Comparison of ENCODE assay signal across 9 cellular contexts in the genomic region with DNA sequence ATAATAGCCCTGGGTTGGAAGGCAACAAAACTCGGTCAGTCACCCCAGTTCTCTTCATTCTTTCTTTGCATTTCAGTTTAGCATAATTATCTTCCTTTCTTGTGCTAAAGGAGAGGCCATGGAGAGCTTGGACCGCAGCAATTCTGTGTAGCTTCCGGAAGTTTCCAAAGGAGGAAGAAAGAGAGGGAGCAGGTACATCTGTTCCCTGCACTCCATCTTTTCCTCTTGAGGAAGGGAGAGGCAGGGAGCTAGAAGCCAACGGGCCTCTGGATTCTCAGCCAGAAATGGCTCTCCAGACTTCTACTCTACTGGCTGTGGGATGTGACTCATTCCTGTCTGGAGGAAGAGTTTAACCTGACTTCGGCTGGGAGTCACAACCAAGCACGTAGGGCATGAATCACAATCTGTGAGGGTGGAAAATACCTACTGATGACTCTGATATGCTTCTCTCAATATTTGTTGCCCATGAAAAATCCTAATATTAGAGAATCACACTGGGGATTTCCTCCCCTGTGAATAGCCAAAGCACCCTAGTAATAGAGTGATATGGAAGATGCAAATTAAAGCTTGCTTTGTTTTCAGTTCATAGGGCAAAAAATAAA. TPM values are rescaled to one million over a fixed set of nuclear protein-coding genes. Genes with fewer than 3 reads are reported as not detected.
DNase-seq lines count a peak whose midpoint lies in the region; ATAC-seq, FAIRE-seq and TF ChIP-seq lines count a peak whose summit lies in the region.
"Had no signal": no experiment of that assay in that cellular context is flagged by ENCODE, and none has a peak within 500 bp of the region (broad histone marks: within the 10 kb centered on the region; RNA-seq: fewer than 3 reads in every experiment).

No MANE protein-coding gene starts in this region.

- 4% methylated on average over 6 of the region's 6 CpGs for WGBS in A549 (ENCODE audit: missing lambda C conversion rate)

- H3K4me1 ChIP-seq in A549 = peaks cover 50% of the 10 kb centered on the region

- ATAC-seq in A549 = peak; percentile 88 to 92
- ATAC-seq in HG03175 (IDR thresholded peaks at IDR 0.05; ENCODE audit: unreplicated experiment) = no peak

- H3K9me3 ChIP-seq in A549 = no peaks in the 10 kb centered on the region

- 0 out of 3 replicates have a peak overlapping the region, but pooled peaks have one; percentile 4 for H3K4me3 ChIP-seq in A549

- no peak for TF ChIP-seq POLR2A in A549 (IDR thresholded peaks at IDR 0.05; ENCODE audit: low read length)

- POLR2A ChIA-PET in A549 (lab: Yijun Ruan, JAX) = interaction anchor here (0.8 to 4.3 kb wide), 4 partner anchors 17 to 495 kb away, joined by 3 to 40 read pairs (median 5); a partner anchor contains a TSS

- H3K4me2 ChIP-seq in A549 = peak overlapping the region; percentile 82

- CTCF ChIA-PET in A549 (lab: Yijun Ruan, JAX) = interaction anchor here (1.0 to 4.9 kb wide), 6 partner anchors 11 to 493 kb away, joined by 3 to 31 read pairs (median 5); a partner anchor contains a TSS

- peak overlapping the region; percentile 84 to 85 for H3K27ac ChIP-seq in A549

- TF ChIP-seq CTCF in A549 (IDR thresholded peaks at IDR 0.05) = no peak

- DNase-seq in A549 (ENCODE audit: low read depth in 1 of 2, low spot score in 1 of 2) (peak; percentile 92 to 94), GM19239 (ENCODE audit: insufficient read length, low spot score) (no peak), HT1080 (ENCODE audit: low read depth) (peak; percentile 97), astrocyte of the hippocampus (ENCODE audit: low read depth, low spot score) (peak; percentile 96), islet precursor cell (peak; percentile 98)
- peak; percentile 2 for DNase-seq in stimulated activated CD8-positive, alpha-beta memory T cell treated with anti-CD3 and anti-CD28 coated beads, Interleukin-4, amount 100 ng/mL, for 24 hours (ENCODE audit: low read depth)
- no peak for DNase-seq in central memory CD4-positive, alpha-beta T cell

- peak; percentile 20 to 22; a peak in 2 of 5 replicates for TF ChIP-seq RAD21 in A549 (conservative IDR thresholded peaks at IDR 0.05 in 1 of 2, IDR thresholded peaks at IDR 0.05 in 1 of 2)

- peak in 1 of 2 experiments; percentile 39; a peak in 1 of 5 replicates for TF ChIP-seq EP300 in A549 (IDR thresholded peaks at IDR 0.05)

- peak; percentile 99 for FAIRE-seq in A549 (lab: Jason Lieb, UNC)
- peak; percentile 14 for FAIRE-seq in GM19239 (lab: Jason Lieb, UNC)
- FAIRE-seq: endometrium had no signal

TF ChIP-seq in A549, 52 proteins besides CTCF, POLR2A, EP300 and RAD21:
- TF ChIP-seq CBX2 (IDR thresholded peaks at IDR 0.05; ENCODE audit: borderline replicate concordance, low read depth) (no peak), EHMT2 (IDR thresholded peaks at IDR 0.05; ENCODE audit: low read depth) (no peak), FOSL2 (IDR thresholded peaks at IDR 0.05) (peak; percentile 94), FOSL2 (CRISPR knock-in tag; IDR thresholded peaks at IDR 0.05) (peak; percentile 98), KDM5A (IDR thresholded peaks at IDR 0.05) (no peak), CEBPB (IDR thresholded peaks at IDR 0.05) (0 out of 4 replicates have a peak, but pooled peaks of 1 of the 2 experiments have one; percentile 2), NR3C1 (IDR thresholded peaks at IDR 0.05) (no peak), ESRRA (IDR thresholded peaks at IDR 0.05; ENCODE audit: borderline replicate concordance, low read length) (no peak), CBX8 (IDR thresholded peaks at IDR 0.05) (no peak), HOXA7 (CRISPR knock-in tag; IDR thresholded peaks at IDR 0.05) (no peak), JUNB (IDR thresholded peaks at IDR 0.05) (peak; percentile 88), HOXB13 (CRISPR knock-in tag; IDR thresholded peaks at IDR 0.05; ENCODE audit: low read depth) (no peak), GATA3 (IDR thresholded peaks at IDR 0.05; ENCODE audit: borderline replicate concordance) (peak; percentile 91), JUN (IDR thresholded peaks at IDR 0.05) (peak; percentile 55 to 67; a peak in 1 of 5 replicates), PHF8 (IDR thresholded peaks at IDR 0.05; ENCODE audit: borderline replicate concordance, low read depth) (no peak), MAFK (IDR thresholded peaks at IDR 0.05; ENCODE audit: partially characterized antibody) (no peak), SMC3 (IDR thresholded peaks at IDR 0.05) (no peak), NFE2L2 (conservative IDR thresholded peaks at IDR 0.05; ENCODE audit: low read length) (no peak), RNF2 (IDR thresholded peaks at IDR 0.05; ENCODE audit: borderline replicate concordance, low read depth) (no peak), MYC (IDR thresholded peaks at IDR 0.05; ENCODE audit: borderline replicate concordance, low read length) (no peak), EHF (CRISPR knock-in tag; IDR thresholded peaks at IDR 0.05) (0 out of 2 replicates have a peak, but pooled peaks have one; percentile 24), FOSB (CRISPR knock-in tag; IDR thresholded peaks at IDR 0.05) (no peak), HEYL (CRISPR knock-in tag; IDR thresholded peaks at IDR 0.05) (no peak)
- TF ChIP-seq, protein P1, sequence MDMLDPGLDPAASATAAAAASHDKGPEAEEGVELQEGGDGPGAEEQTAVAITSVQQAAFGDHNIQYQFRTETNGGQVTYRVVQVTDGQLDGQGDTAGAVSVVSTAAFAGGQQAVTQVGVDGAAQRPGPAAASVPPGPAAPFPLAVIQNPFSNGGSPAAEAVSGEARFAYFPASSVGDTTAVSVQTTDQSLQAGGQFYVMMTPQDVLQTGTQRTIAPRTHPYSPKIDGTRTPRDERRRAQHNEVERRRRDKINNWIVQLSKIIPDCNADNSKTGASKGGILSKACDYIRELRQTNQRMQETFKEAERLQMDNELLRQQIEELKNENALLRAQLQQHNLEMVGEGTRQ (IDR thresholded peaks at IDR 0.05) = no peak
- TF ChIP-seq, protein P2, sequence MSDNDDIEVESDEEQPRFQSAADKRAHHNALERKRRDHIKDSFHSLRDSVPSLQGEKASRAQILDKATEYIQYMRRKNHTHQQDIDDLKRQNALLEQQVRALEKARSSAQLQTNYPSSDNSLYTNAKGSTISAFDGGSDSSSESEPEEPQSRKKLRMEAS (IDR thresholded peaks at IDR 0.05) = peak; percentile 69; the same call in 1 of the 2 replicates

RNA-seq across cellular contexts. Expression of a gene that starts 17.0 kb away (rescaled TPM):
- polyA plus RNA-seq in A549 (2011; rRNA removed) (80.0 and 85.4 TPM in 2 replicates), A549 (2017; fragmentation: RNase III; extraction: RNeasy Plus Mini Kit Qiagen cat#74134 plus additional on column Dnase treatment) (39.5 to 48.3 TPM (median 41.7 TPM) in 3 replicates)
- polyA plus RNA-seq in A549 (2012; cell fraction: cytosol; rRNA removed) = 17.1 and 21.2 TPM in 2 replicates
- polyA plus RNA-seq in A549 (2012; cell fraction: nucleus; rRNA removed) = 11.7 and 18.0 TPM in 2 replicates
- polyA minus RNA-seq in A549 (2011; rRNA and poly(A)+ RNA removed) = 61.3 and 62.3 TPM in 2 replicates
- total RNA-seq in HT1080 (2014; rRNA removed; shearing (Covaris generic)) = 32.6 and 38.6 TPM in 2 replicates
- 32.2 and 45.7 TPM in 2 replicates for polyA plus RNA-seq in HT1080 (2015; cell fraction: cytosol; rRNA removed)
- 46.1 and 46.5 TPM in 2 replicates for polyA plus RNA-seq in HT1080 (2015; cell fraction: nucleus; rRNA removed)

Comparison
In these comparisons a context has a peak if more than half of its experiments do, and no peak if none do; other contexts are left out.
1. DNase-seq: peak in A549 (2 of 2), HT1080 (single experiment), astrocyte of the hippocampus (single experiment), islet precursor cell (single experiment) and stimulated activated CD8-positive, alpha-beta memory T cell treated with anti-CD3 and anti-CD28 coated beads, Interleukin-4, amount 100 ng/mL, for 24 hours (single experiment); none in GM19239 (single experiment) and central memory CD4-positive, alpha-beta T cell (single experiment).